In the genomic region with DNA sequence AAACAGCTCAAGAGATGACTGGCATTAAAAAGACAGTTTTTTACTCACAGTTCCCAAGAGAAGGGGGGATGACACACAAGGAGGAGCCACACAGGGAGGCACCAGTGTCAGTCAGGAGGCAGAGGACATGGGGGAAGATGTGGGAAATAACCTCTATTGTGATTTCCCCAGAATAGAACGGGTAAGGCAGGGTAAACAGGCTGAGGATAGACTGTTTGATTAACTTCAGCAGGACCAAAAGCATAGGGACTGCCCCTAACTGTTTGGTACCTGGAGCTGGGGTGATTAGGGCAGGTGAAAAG, we compare ENCODE assay signal across 13 cellular contexts.
DNase-seq lines count a peak whose midpoint lies in the region; ATAC-seq and TF ChIP-seq lines count a peak whose summit lies in the region.
"Had no signal": no experiment of that assay in that cellular context is flagged by ENCODE, and none has a peak within 500 bp of the region (broad histone marks: within the 10 kb centered on the region; RNA-seq: fewer than 3 reads in every experiment).

No MANE protein-coding gene starts in this region.

- peak overlapping the region; percentile 81 for H3K27ac ChIP-seq in angular gyrus (ENCODE audit: low read depth, low read length)
- H3K27ac ChIP-seq: HL-60 had no signal

- H3K9me3 ChIP-seq in T-helper 17 cell (ENCODE audit: control insufficient read depth, low read length, poor library complexity, severe bottlenecking) = no peaks in the 10 kb centered on the region

- TF ChIP-seq CTCF in glutamatergic neuron (IDR thresholded peaks at IDR 0.05; ENCODE audit: partially characterized antibody, unreplicated experiment) = no peak

- H3K36me3 Mint-ChIP-seq in glutamatergic neuron (ENCODE audit: unreplicated experiment) (no peaks in the 10 kb centered on the region), T-helper 17 cell (ENCODE audit: low read depth) (peaks cover 2% of the 10 kb centered on the region)
- H3K36me3 Mint-ChIP-seq in stimulated activated effector memory CD8-positive, alpha-beta T cell treated with anti-CD3 and anti-CD28 coated beads, Interleukin-12 subunit alpha, Interleukin-12 subunit beta, amount 100 ng/mL, for 72 hours = no peaks in the 10 kb centered on the region
- H3K36me3 Mint-ChIP-seq in stimulated activated memory B cell treated with anti-CD40 and anti-IgM and Interleukin-4, amounts not matched to agents 10 μg/mL and 1 μg/mL and 100 μg/mL, for 72 hours = no peaks in the 10 kb centered on the region
- H3K36me3 Mint-ChIP-seq: CD14-positive monocyte had no signal

- H3K4me3 Mint-ChIP-seq in glutamatergic neuron (ENCODE audit: unreplicated experiment) = no peak overlapping the region
- H3K4me3 Mint-ChIP-seq in stimulated activated effector memory CD8-positive, alpha-beta T cell treated with anti-CD3 and anti-CD28 coated beads, Interleukin-12 subunit alpha, Interleukin-12 subunit beta, amount 100 ng/mL, for 72 hours = no peak overlapping the region
- H3K4me3 Mint-ChIP-seq in T-helper 17 cell = no peak overlapping the region
- no peak overlapping the region for H3K4me3 Mint-ChIP-seq in stimulated activated memory B cell treated with anti-CD40 and anti-IgM and Interleukin-4, amounts not matched to agents 10 μg/mL and 1 μg/mL and 100 μg/mL, for 72 hours
- H3K4me3 Mint-ChIP-seq: CD14-positive monocyte had no signal

- H3K9me3 Mint-ChIP-seq in glutamatergic neuron (ENCODE audit: unreplicated experiment) = peaks cover 2% of the 10 kb centered on the region
- H3K9me3 Mint-ChIP-seq in stimulated activated effector memory CD8-positive, alpha-beta T cell treated with anti-CD3 and anti-CD28 coated beads, Interleukin-12 subunit alpha, Interleukin-12 subunit beta, amount 100 ng/mL, for 72 hours = no peaks in the 10 kb centered on the region
- H3K9me3 Mint-ChIP-seq in stimulated activated memory B cell treated with anti-CD40 and anti-IgM and Interleukin-4, amounts not matched to agents 10 μg/mL and 1 μg/mL and 100 μg/mL, for 72 hours = no peaks in the 10 kb centered on the region

- ATAC-seq in GM21619 (IDR thresholded peaks at IDR 0.05; ENCODE audit: unreplicated experiment) = peak; percentile 47
- ATAC-seq in stimulated activated effector memory CD8-positive, alpha-beta T cell treated with anti-CD3 and anti-CD28 coated beads, Interleukin-12 subunit alpha, Interleukin-12 subunit beta, amount 100 ng/mL, for 72 hours = peak; percentile 38
- no peak for ATAC-seq in T-helper 17 cell
- ATAC-seq in stimulated activated memory B cell treated with anti-CD40 and anti-IgM and Interleukin-4, amounts not matched to agents 10 μg/mL and 1 μg/mL and 100 μg/mL, for 72 hours = no peak

- DNase-seq in glutamatergic neuron = no peak
- DNase-seq in stimulated activated effector memory CD8-positive, alpha-beta T cell treated with anti-CD3 and anti-CD28 coated beads, Interleukin-12 subunit alpha, Interleukin-12 subunit beta, amount 100 ng/mL, for 72 hours (ENCODE audit: low spot score in 2 of 2) = no peak
- no peak for DNase-seq in T-helper 17 cell
- no peak for DNase-seq in middle frontal gyrus (ENCODE audit: extremely low spot score, low spot score)
- no peak for DNase-seq in kidney tubule cell (ENCODE audit: low spot score)
- DNase-seq: AML-193, NCI-H187 treated with DMSO at 0.1 percent for 48 hours, RPMI8226 had no signal

- H3K27ac Mint-ChIP-seq in glutamatergic neuron (ENCODE audit: unreplicated experiment) (peak overlapping the region; percentile 1), T-helper 17 cell (no peak overlapping the region)
- no peak overlapping the region for H3K27ac Mint-ChIP-seq in stimulated activated effector memory CD8-positive, alpha-beta T cell treated with anti-CD3 and anti-CD28 coated beads, Interleukin-12 subunit alpha, Interleukin-12 subunit beta, amount 100 ng/mL, for 72 hours
- no peak overlapping the region for H3K27ac Mint-ChIP-seq in stimulated activated memory B cell treated with anti-CD40 and anti-IgM and Interleukin-4, amounts not matched to agents 10 μg/mL and 1 μg/mL and 100 μg/mL, for 72 hours
- H3K27ac Mint-ChIP-seq: CD14-positive monocyte had no signal

- H3K27me3 Mint-ChIP-seq in glutamatergic neuron (ENCODE audit: unreplicated experiment) = peaks cover 2% of the 10 kb centered on the region
- peaks cover 20% of the 10 kb centered on the region for H3K27me3 Mint-ChIP-seq in T-helper 17 cell
- H3K27me3 Mint-ChIP-seq in stimulated activated memory B cell treated with anti-CD40 and anti-IgM and Interleukin-4, amounts not matched to agents 10 μg/mL and 1 μg/mL and 100 μg/mL, for 72 hours = no peaks in the 10 kb centered on the region

- H3K4me1 Mint-ChIP-seq in glutamatergic neuron (ENCODE audit: low read depth, unreplicated experiment) (peaks cover 40% of the 10 kb centered on the region), T-helper 17 cell (peaks cover 13% of the 10 kb centered on the region)
- H3K4me1 Mint-ChIP-seq in stimulated activated effector memory CD8-positive, alpha-beta T cell treated with anti-CD3 and anti-CD28 coated beads, Interleukin-12 subunit alpha, Interleukin-12 subunit beta, amount 100 ng/mL, for 72 hours = peaks cover 13% of the 10 kb centered on the region
- no peaks in the 10 kb centered on the region for H3K4me1 Mint-ChIP-seq in stimulated activated memory B cell treated with anti-CD40 and anti-IgM and Interleukin-4, amounts not matched to agents 10 μg/mL and 1 μg/mL and 100 μg/mL, for 72 hours
- H3K4me1 Mint-ChIP-seq: CD14-positive monocyte had no signal

Comparison
In these comparisons a context has a peak if more than half of its experiments do, and no peak if none do; other contexts are left out.
1. ATAC-seq: peak in GM21619 (single experiment) and stimulated activated effector memory CD8-positive, alpha-beta T cell treated with anti-CD3 and anti-CD28 coated beads, Interleukin-12 subunit alpha, Interleukin-12 subunit beta, amount 100 ng/mL, for 72 hours (single experiment); none in T-helper 17 cell (single experiment) and stimulated activated memory B cell treated with anti-CD40 and anti-IgM and Interleukin-4, amounts not matched to agents 10 μg/mL and 1 μg/mL and 100 μg/mL, for 72 hours (single experiment).